In genomic region chr12:3454780-3455179, GRCh38 we compare ENCODE assay signal across 1 cellular context.
TF ChIP-seq lines count a peak whose summit lies in the region.

No MANE protein-coding gene starts in this region.

TF ChIP-seq in HCT116, 20 proteins besides CTCF, POLR2A, EP300 and RAD21 (continued from another document):
- TF ChIP-seq SP1 (IDR thresholded peaks at IDR 0.05; ENCODE audit: low read depth) (no peak), SRF (IDR thresholded peaks at IDR 0.05; ENCODE audit: low read depth) (no peak), MAX (IDR thresholded peaks at IDR 0.05) (no peak), EZH2 (IDR thresholded peaks at IDR 0.05) (no peak), ZNF274 (IDR thresholded peaks at IDR 0.05; ENCODE audit: low read depth, low read length) (no peak), EGR1 (IDR thresholded peaks at IDR 0.05; ENCODE audit: low read depth) (no peak), FOSL1 (IDR thresholded peaks at IDR 0.05; ENCODE audit: low read depth) (no peak), JUND (IDR thresholded peaks at IDR 0.05) (no peak), EZH2phosphoT487 (IDR thresholded peaks at IDR 0.05; ENCODE audit: borderline replicate concordance) (no peak), ZFX (IDR thresholded peaks at IDR 0.05) (no peak), SIN3A (IDR thresholded peaks at IDR 0.05; ENCODE audit: low read depth) (no peak), TCF7L2 (IDR thresholded peaks at IDR 0.05; ENCODE audit: borderline replicate concordance, extremely low read depth, insufficient read depth, insufficient read length) (no peak)
